ENCODE assay signal across 4 cellular contexts in genomic region chr16:20646171-20646570, GRCh38. TPM values are rescaled to one million over a fixed set of nuclear protein-coding genes. Genes with fewer than 3 reads are reported as not detected.
"Had no signal": no experiment of that assay in that cellular context is flagged by ENCODE, and none has a peak within 500 bp of the region (broad histone marks: within the 10 kb centered on the region; RNA-seq: fewer than 3 reads in every experiment).

No MANE protein-coding gene starts in this region.

RNA-seq across cellular contexts. Expression of gene ACSM1, which starts 51.3 kb away (rescaled TPM):
- total RNA-seq: LHCN-M2, M059J, MCF 10A, NCI-H460 had no signal
